15 cellular contexts compared by ENCODE assay signal in the genomic region with DNA sequence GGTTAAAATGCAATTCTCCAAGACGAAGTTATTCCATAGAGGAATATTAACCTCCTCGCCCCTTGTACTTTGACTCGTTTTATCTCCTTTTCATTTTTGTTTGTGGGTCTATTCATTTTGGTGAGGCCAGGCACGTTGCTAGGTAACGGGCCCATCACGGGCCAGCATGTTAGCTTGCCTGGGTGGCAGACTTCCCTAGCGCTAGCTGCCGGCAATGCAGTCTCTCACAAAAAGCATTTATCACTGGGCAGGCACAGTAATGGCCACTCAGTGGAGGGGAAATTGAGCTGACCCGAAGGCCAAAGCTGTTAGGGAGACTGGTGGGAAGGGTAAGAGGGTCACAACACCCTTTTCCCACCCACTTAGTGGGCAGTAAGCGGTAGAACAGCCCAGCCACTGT.
DNase-seq lines count a peak whose midpoint lies in the region; ATAC-seq and TF ChIP-seq lines count a peak whose summit lies in the region.
"Had no signal": no experiment of that assay in that cellular context is flagged by ENCODE, and none has a peak within 500 bp of the region (broad histone marks: within the 10 kb centered on the region; RNA-seq: fewer than 3 reads in every experiment).

No MANE protein-coding gene starts in this region.

- peaks cover 62% of the 10 kb centered on the region for H3K27me3 Mint-ChIP-seq in osteocyte (ENCODE audit: unreplicated experiment)
- peaks cover 16% of the 10 kb centered on the region for H3K27me3 Mint-ChIP-seq in activated naive CD8-positive, alpha-beta T cell treated with anti-CD3 and anti-CD28 coated beads, Interleukin-2, amount 50 U/mL, for 24 hours

- no peaks in the 10 kb centered on the region for H3K36me3 Mint-ChIP-seq in osteocyte (ENCODE audit: unreplicated experiment)
- H3K36me3 Mint-ChIP-seq in activated naive CD8-positive, alpha-beta T cell treated with anti-CD3 and anti-CD28 coated beads, Interleukin-2, amount 50 U/mL, for 24 hours (ENCODE audit: low read depth), result no peaks in the 10 kb centered on the region
- H3K36me3 Mint-ChIP-seq: natural killer cell had no signal

- no peak for ATAC-seq in GM18519 (IDR thresholded peaks at IDR 0.05; ENCODE audit: low FRiP score, unreplicated experiment)
- ATAC-seq in activated naive CD8-positive, alpha-beta T cell treated with anti-CD3 and anti-CD28 coated beads, Interleukin-2, amount 50 U/mL, for 24 hours, result no peak
- ATAC-seq: natural killer cell, upper lobe of right lung had no signal

- TF ChIP-seq CTCF in osteocyte (IDR thresholded peaks at IDR 0.05), result peak; percentile 28

- no peaks in the 10 kb centered on the region for H3K4me1 Mint-ChIP-seq in osteocyte (ENCODE audit: unreplicated experiment)
- no peaks in the 10 kb centered on the region for H3K4me1 Mint-ChIP-seq in activated naive CD8-positive, alpha-beta T cell treated with anti-CD3 and anti-CD28 coated beads, Interleukin-2, amount 50 U/mL, for 24 hours
- H3K4me1 Mint-ChIP-seq: natural killer cell had no signal

- no peak overlapping the region for H3K27ac Mint-ChIP-seq in osteocyte (ENCODE audit: unreplicated experiment)
- H3K27ac Mint-ChIP-seq in activated naive CD8-positive, alpha-beta T cell treated with anti-CD3 and anti-CD28 coated beads, Interleukin-2, amount 50 U/mL, for 24 hours, result no peak overlapping the region
- H3K27ac Mint-ChIP-seq: natural killer cell had no signal

- DNase-seq in NCI-H146 (lab: John Stamatoyannopoulos, UW) (peak; percentile 20), NCI-H146 treated with DMSO at 0.1 percent for 48 hours (lab: John Stamatoyannopoulos, UW; ENCODE audit: unreplicated experiment) (no peak), RPMI7951 (ENCODE audit: low read depth) (peak; percentile 59), glomerular visceral epithelial cell (ENCODE audit: extremely low spot score) (peak; percentile 4), osteocyte (ENCODE audit: extremely low spot score, unreplicated experiment) (no peak), T-helper 2 cell (no peak)
- DNase-seq in activated naive CD8-positive, alpha-beta T cell treated with anti-CD3 and anti-CD28 coated beads, Interleukin-2, amount 50 U/mL, for 24 hours, result no peak
- DNase-seq: activated CD4-positive, alpha-beta T cell treated with anti-CD3 and anti-CD28 coated beads for 4 hours; activated gamma-delta T cell; DMS79 treated with DMSO at 0.1 percent for 48 hours; kidney; natural killer cell; NCI-H526 treated with DMSO at 0.1 percent for 48 hours; upper lobe of right lung had no signal

- H3K9me3 Mint-ChIP-seq in osteocyte (ENCODE audit: unreplicated experiment), result no peaks in the 10 kb centered on the region
- H3K9me3 Mint-ChIP-seq in activated naive CD8-positive, alpha-beta T cell treated with anti-CD3 and anti-CD28 coated beads, Interleukin-2, amount 50 U/mL, for 24 hours, result no peaks in the 10 kb centered on the region
- H3K9me3 Mint-ChIP-seq: natural killer cell had no signal

- H3K4me3 Mint-ChIP-seq in osteocyte (ENCODE audit: unreplicated experiment), result no peak overlapping the region
- H3K4me3 Mint-ChIP-seq in activated naive CD8-positive, alpha-beta T cell treated with anti-CD3 and anti-CD28 coated beads, Interleukin-2, amount 50 U/mL, for 24 hours, result no peak overlapping the region
- H3K4me3 Mint-ChIP-seq: natural killer cell had no signal

Comparison
In these comparisons a context has a peak if more than half of its experiments do, and no peak if none do; other contexts are left out.
1. DNase-seq: peak in NCI-H146 (single experiment), RPMI7951 (single experiment) and glomerular visceral epithelial cell (single experiment); none in NCI-H146 treated with DMSO at 0.1 percent for 48 hours (single experiment), osteocyte (single experiment), T-helper 2 cell (0 of 5) and activated naive CD8-positive, alpha-beta T cell treated with anti-CD3 and anti-CD28 coated beads, Interleukin-2, amount 50 U/mL, for 24 hours (single experiment).